ENCODE assay signal across 1 cellular context in the genomic region with DNA sequence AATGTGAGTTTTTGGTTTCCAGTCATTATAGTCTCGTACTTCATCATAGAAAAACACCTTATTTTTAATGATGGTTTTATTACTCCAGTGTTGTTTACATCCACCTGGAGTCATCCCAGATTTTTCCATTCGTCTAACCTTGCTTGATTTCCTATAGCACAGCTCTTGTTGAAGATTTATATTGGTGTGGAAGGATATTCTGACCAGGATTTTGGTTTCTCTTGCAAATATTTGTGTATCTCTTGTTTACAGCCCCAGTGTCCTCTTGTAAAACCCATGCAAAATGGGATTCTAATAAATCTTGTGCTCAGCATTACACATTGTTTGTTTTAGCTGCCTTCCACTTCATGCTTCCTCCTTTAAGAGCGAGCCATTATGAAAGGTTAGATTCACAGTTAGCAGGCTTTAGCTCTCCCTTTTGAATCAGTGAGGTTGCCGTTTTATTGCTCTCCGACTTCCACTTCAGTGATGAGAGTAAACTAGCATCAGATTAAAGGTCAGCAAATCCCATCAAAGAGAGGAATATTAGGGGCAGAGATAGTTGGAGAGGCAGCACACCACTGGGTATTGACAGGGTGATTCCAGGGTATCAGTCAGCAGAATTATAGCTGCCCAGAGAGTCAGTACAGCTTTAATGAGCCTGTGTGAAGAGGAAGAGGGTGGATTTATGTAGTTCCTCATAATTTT.
TF ChIP-seq lines count a peak whose summit lies in the region.

No MANE protein-coding gene starts in this region.

TF ChIP-seq in HEK293, 187 proteins besides CTCF, POLR2A, EP300 and RAD21 (continued from another document and continues in another):
- TF ChIP-seq, protein P1, sequence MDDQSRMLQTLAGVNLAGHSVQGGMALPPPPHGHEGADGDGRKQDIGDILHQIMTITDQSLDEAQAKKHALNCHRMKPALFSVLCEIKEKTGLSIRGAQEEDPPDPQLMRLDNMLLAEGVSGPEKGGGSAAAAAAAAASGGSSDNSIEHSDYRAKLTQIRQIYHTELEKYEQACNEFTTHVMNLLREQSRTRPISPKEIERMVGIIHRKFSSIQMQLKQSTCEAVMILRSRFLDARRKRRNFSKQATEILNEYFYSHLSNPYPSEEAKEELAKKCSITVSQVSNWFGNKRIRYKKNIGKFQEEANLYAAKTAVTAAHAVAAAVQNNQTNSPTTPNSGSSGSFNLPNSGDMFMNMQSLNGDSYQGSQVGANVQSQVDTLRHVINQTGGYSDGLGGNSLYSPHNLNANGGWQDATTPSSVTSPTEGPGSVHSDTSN (CRISPR knock-in tag; IDR thresholded peaks at IDR 0.05) = no peak
- TF ChIP-seq, protein P2, sequence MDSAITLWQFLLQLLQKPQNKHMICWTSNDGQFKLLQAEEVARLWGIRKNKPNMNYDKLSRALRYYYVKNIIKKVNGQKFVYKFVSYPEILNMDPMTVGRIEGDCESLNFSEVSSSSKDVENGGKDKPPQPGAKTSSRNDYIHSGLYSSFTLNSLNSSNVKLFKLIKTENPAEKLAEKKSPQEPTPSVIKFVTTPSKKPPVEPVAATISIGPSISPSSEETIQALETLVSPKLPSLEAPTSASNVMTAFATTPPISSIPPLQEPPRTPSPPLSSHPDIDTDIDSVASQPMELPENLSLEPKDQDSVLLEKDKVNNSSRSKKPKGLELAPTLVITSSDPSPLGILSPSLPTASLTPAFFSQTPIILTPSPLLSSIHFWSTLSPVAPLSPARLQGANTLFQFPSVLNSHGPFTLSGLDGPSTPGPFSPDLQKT (IDR thresholded peaks at IDR 0.05; ENCODE audit: borderline replicate concordance, low read depth, low read length) = no peak
- TF ChIP-seq ZNF548 (tag by site-specific recombination; IDR thresholded peaks at IDR 0.05) (no peak), EGR2 (tag by site-specific recombination; IDR thresholded peaks at IDR 0.05; ENCODE audit: low read depth) (no peak), KLF1 (tag by site-specific recombination; IDR thresholded peaks at IDR 0.05) (no peak), ZNF623 (tag by site-specific recombination; IDR thresholded peaks at IDR 0.05) (no peak), SCRT2 (tag by site-specific recombination; IDR thresholded peaks at IDR 0.05) (no peak), ZNF416 (tag by site-specific recombination; IDR thresholded peaks at IDR 0.05) (no peak), ZNF335 (tag by site-specific recombination; conservative IDR thresholded peaks at IDR 0.05) (peak; percentile 26; the same call in 1 of the 2 replicates), ZNF624 (tag by site-specific recombination; IDR thresholded peaks at IDR 0.05) (no peak), ZNF175 (tag by site-specific recombination; IDR thresholded peaks at IDR 0.05) (no peak), ZEB2 (tag by site-specific recombination; IDR thresholded peaks at IDR 0.05) (peak; percentile 88), ZNF747 (tag by site-specific recombination; IDR thresholded peaks at IDR 0.05) (no peak), ZNF121 (tag by site-specific recombination; IDR thresholded peaks at IDR 0.05) (no peak), ZIC2 (tag by site-specific recombination; IDR thresholded peaks at IDR 0.05) (peak; percentile 81), ZBTB17 (tag by site-specific recombination; IDR thresholded peaks at IDR 0.05) (peak; percentile 59), ZNF677 (tag by site-specific recombination; IDR thresholded peaks at IDR 0.05) (no peak), ZNF660 (tag by site-specific recombination; IDR thresholded peaks at IDR 0.05) (no peak; the same call in 1 of the 2 replicates), ZNF324 (tag by site-specific recombination; IDR thresholded peaks at IDR 0.05) (no peak), ZFHX2 (tag by site-specific recombination; conservative IDR thresholded peaks at IDR 0.05) (no peak), ZXDB (tag by site-specific recombination; IDR thresholded peaks at IDR 0.05) (peak; percentile 85), ZNF501 (tag by site-specific recombination; IDR thresholded peaks at IDR 0.05) (no peak), ZSCAN16 (tag by site-specific recombination; IDR thresholded peaks at IDR 0.05) (no peak), ZNF621 (tag by site-specific recombination; IDR thresholded peaks at IDR 0.05) (no peak), ZNF561 (tag by site-specific recombination; IDR thresholded peaks at IDR 0.05; ENCODE audit: borderline replicate concordance) (no peak; the same call in 1 of the 2 replicates), HOXA7 (CRISPR knock-in tag; IDR thresholded peaks at IDR 0.05; ENCODE audit: borderline replicate concordance) (no peak), ZNF610 (tag by site-specific recombination; IDR thresholded peaks at IDR 0.05; ENCODE audit: borderline replicate concordance) (no peak), ZNF629 (tag by site-specific recombination; IDR thresholded peaks at IDR 0.05) (peak; percentile 58; the same call in 1 of the 2 replicates), ZNF341 (tag by site-specific recombination; IDR thresholded peaks at IDR 0.05; ENCODE audit: low read depth) (no peak), ZBTB21 (tag by site-specific recombination; IDR thresholded peaks at IDR 0.05) (no peak), KLF8 (tag by site-specific recombination; IDR thresholded peaks at IDR 0.05) (0 out of 2 replicates have a peak, but pooled peaks have one; percentile 40), OVOL3 (tag by site-specific recombination; IDR thresholded peaks at IDR 0.05) (peak; percentile 80), HOXC10 (CRISPR knock-in tag; IDR thresholded peaks at IDR 0.05) (no peak), ZNF221 (tag by site-specific recombination; IDR thresholded peaks at IDR 0.05; ENCODE audit: borderline replicate concordance) (no peak), ZNF19 (tag by site-specific recombination; IDR thresholded peaks at IDR 0.05; ENCODE audit: low read depth) (0 out of 2 replicates have a peak, but pooled peaks have one; percentile 18), GFI1B (tag by site-specific recombination; IDR thresholded peaks at IDR 0.05) (peak; percentile 85; the same call in 1 of the 2 replicates), MZF1 (tag by site-specific recombination; IDR thresholded peaks at IDR 0.05; ENCODE audit: borderline replicate concordance) (0 out of 2 replicates have a peak, but pooled peaks have one; percentile 54), GLI4 (tag by site-specific recombination; IDR thresholded peaks at IDR 0.05) (no peak), ZNF16 (tag by site-specific recombination; IDR thresholded peaks at IDR 0.05; ENCODE audit: low read depth) (no peak), ZNF155 (tag by site-specific recombination; IDR thresholded peaks at IDR 0.05) (no peak), ZFP37 (tag by site-specific recombination; IDR thresholded peaks at IDR 0.05) (no peak)
- TF ChIP-seq, protein P3, sequence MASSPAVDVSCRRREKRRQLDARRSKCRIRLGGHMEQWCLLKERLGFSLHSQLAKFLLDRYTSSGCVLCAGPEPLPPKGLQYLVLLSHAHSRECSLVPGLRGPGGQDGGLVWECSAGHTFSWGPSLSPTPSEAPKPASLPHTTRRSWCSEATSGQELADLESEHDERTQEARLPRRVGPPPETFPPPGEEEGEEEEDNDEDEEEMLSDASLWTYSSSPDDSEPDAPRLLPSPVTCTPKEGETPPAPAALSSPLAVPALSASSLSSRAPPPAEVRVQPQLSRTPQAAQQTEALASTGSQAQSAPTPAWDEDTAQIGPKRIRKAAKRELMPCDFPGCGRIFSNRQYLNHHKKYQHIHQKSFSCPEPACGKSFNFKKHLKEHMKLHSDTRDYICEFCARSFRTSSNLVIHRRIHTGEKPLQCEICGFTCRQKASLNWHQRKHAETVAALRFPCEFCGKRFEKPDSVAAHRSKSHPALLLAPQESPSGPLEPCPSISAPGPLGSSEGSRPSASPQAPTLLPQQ (tag by site-specific recombination; IDR thresholded peaks at IDR 0.05) = peak; percentile 85
- TF ChIP-seq, protein P4, sequence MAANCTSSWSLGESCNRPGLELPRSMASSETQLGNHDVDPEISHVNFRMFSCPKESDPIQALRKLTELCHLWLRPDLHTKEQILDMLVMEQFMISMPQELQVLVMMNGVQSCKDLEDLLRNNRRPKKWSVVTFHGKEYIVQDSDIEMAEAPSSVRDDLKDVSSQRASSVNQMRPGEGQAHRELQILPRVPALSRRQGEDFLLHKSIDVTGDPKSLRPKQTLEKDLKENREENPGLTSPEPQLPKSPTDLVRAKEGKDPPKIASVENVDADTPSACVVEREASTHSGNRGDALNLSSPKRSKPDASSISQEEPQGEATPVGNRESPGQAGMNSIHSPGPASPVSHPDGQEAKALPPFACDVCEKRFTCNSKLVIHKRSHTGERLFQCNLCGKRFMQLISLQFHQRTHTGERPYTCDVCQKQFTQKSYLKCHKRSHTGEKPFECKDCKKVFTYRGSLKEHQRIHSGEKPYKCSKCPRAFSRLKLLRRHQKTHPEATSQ (tag by site-specific recombination; IDR thresholded peaks at IDR 0.05) = no peak
- TF ChIP-seq, protein P5, sequence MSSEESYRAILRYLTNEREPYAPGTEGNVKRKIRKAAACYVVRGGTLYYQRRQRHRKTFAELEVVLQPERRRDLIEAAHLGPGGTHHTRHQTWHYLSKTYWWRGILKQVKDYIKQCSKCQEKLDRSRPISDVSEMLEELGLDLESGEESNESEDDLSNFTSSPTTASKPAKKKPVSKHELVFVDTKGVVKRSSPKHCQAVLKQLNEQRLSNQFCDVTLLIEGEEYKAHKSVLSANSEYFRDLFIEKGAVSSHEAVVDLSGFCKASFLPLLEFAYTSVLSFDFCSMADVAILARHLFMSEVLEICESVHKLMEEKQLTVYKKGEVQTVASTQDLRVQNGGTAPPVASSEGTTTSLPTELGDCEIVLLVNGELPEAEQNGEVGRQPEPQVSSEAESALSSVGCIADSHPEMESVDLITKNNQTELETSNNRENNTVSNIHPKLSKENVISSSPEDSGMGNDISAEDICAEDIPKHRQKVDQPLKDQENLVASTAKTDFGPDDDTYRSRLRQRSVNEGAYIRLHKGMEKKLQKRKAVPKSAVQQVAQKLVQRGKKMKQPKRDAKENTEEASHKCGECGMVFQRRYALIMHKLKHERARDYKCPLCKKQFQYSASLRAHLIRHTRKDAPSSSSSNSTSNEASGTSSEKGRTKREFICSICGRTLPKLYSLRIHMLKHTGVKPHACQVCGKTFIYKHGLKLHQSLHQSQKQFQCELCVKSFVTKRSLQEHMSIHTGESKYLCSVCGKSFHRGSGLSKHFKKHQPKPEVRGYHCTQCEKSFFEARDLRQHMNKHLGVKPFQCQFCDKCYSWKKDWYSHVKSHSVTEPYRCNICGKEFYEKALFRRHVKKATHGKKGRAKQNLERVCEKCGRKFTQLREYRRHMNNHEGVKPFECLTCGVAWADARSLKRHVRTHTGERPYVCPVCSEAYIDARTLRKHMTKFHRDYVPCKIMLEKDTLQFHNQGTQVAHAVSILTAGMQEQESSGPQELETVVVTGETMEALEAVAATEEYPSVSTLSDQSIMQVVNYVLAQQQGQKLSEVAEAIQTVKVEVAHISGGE (tag by site-specific recombination; conservative IDR thresholded peaks at IDR 0.05; ENCODE audit: low read depth) = no peak
- TF ChIP-seq, protein P6, sequence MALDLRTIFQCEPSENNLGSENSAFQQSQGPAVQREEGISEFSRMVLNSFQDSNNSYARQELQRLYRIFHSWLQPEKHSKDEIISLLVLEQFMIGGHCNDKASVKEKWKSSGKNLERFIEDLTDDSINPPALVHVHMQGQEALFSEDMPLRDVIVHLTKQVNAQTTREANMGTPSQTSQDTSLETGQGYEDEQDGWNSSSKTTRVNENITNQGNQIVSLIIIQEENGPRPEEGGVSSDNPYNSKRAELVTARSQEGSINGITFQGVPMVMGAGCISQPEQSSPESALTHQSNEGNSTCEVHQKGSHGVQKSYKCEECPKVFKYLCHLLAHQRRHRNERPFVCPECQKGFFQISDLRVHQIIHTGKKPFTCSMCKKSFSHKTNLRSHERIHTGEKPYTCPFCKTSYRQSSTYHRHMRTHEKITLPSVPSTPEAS (tag by site-specific recombination; IDR thresholded peaks at IDR 0.05) = no peak
- TF ChIP-seq, protein P7, sequence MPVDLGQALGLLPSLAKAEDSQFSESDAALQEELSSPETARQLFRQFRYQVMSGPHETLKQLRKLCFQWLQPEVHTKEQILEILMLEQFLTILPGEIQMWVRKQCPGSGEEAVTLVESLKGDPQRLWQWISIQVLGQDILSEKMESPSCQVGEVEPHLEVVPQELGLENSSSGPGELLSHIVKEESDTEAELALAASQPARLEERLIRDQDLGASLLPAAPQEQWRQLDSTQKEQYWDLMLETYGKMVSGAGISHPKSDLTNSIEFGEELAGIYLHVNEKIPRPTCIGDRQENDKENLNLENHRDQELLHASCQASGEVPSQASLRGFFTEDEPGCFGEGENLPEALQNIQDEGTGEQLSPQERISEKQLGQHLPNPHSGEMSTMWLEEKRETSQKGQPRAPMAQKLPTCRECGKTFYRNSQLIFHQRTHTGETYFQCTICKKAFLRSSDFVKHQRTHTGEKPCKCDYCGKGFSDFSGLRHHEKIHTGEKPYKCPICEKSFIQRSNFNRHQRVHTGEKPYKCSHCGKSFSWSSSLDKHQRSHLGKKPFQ (tag by site-specific recombination; IDR thresholded peaks at IDR 0.05) = peak; percentile 97
- TF ChIP-seq, protein P8, sequence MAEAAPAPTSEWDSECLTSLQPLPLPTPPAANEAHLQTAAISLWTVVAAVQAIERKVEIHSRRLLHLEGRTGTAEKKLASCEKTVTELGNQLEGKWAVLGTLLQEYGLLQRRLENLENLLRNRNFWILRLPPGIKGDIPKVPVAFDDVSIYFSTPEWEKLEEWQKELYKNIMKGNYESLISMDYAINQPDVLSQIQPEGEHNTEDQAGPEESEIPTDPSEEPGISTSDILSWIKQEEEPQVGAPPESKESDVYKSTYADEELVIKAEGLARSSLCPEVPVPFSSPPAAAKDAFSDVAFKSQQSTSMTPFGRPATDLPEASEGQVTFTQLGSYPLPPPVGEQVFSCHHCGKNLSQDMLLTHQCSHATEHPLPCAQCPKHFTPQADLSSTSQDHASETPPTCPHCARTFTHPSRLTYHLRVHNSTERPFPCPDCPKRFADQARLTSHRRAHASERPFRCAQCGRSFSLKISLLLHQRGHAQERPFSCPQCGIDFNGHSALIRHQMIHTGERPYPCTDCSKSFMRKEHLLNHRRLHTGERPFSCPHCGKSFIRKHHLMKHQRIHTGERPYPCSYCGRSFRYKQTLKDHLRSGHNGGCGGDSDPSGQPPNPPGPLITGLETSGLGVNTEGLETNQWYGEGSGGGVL (tag by site-specific recombination; IDR thresholded peaks at IDR 0.05) = peak; percentile 20; the same call in 1 of the 2 replicates
- TF ChIP-seq, protein P9, sequence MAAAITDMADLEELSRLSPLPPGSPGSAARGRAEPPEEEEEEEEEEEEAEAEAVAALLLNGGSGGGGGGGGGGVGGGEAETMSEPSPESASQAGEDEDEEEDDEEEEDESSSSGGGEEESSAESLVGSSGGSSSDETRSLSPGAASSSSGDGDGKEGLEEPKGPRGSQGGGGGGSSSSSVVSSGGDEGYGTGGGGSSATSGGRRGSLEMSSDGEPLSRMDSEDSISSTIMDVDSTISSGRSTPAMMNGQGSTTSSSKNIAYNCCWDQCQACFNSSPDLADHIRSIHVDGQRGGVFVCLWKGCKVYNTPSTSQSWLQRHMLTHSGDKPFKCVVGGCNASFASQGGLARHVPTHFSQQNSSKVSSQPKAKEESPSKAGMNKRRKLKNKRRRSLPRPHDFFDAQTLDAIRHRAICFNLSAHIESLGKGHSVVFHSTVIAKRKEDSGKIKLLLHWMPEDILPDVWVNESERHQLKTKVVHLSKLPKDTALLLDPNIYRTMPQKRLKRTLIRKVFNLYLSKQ (tag by site-specific recombination; IDR thresholded peaks at IDR 0.05; ENCODE audit: borderline replicate concordance) = no peak
- TF ChIP-seq, protein P10, sequence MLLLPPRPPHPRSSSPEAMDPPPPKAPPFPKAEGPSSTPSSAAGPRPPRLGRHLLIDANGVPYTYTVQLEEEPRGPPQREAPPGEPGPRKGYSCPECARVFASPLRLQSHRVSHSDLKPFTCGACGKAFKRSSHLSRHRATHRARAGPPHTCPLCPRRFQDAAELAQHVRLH (tag by site-specific recombination; IDR thresholded peaks at IDR 0.05) = peak; percentile 82; the same call in 1 of the 2 replicates
